ENCODE assay signal across 21 cellular contexts in the genomic region with DNA sequence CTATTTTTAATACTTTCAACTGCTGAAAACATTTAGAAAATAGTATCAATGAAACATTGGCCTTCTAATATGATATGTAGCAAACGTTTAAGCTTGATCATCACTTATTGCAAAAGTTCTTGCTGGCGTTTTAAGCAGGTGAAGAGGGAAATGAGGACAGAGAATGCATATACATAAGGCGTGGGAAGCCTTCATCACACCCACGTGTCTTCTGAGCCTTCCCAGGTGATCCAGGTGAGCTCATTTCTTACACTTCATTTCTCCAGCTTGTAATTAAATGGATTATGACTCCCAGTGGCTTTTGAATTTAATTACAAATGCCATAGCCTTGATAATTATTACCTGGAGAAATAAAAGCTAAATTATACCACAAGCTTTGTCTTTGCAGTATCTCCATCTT.
A peak's percentile ranks its signal among the peaks of the same experiment; 100 is the strongest.
DNase-seq lines count a peak whose midpoint lies in the region; ATAC-seq lines count a peak whose summit lies in the region.
"Had no signal": no experiment of that assay in that cellular context is flagged by ENCODE, and none has a peak within 500 bp of the region (broad histone marks: within the 10 kb centered on the region; RNA-seq: fewer than 3 reads in every experiment).

No MANE protein-coding gene starts in this region.

- no peak for ATAC-seq in HG03095 (IDR thresholded peaks at IDR 0.05; ENCODE audit: unreplicated experiment)
- ATAC-seq: GM12878 had no signal

- peak; percentile 11 for DNase-seq in NCI-H1417 treated with DMSO at 0.1 percent for 48 hours (lab: John Stamatoyannopoulos, UW)
- peak in 35 of 42 donors; percentile 5 to 76 (median 42) for DNase-seq in head of caudate nucleus
- no peak for DNase-seq in NCI-H146 (lab: John Stamatoyannopoulos, UW)
- DNase-seq in activated naive CD4-positive, alpha-beta T cell treated with Interleukin-2 at 50 U/mL for 16 hours, result no peak
- DNase-seq: 8988T; ACHN; BE2C; C1 segment of cervical spinal cord; CD4-positive, alpha-beta memory T cell; CD4-positive, CD25-positive, alpha-beta regulatory T cell; CD8-positive, alpha-beta memory T cell; COR-L47; DMS 273 treated with DMSO at 0.1 percent for 48 hours; DMS153; DMS53; DMS79; DND-41; EL; GDM1 had no signal

- intact Hi-C loops in head of caudate nucleus (cut with DNase I), result no loop called here

Comparison
In these comparisons a context has a peak if more than half of its experiments do, and no peak if none do; other contexts are left out.
1. DNase-seq: peak in NCI-H1417 treated with DMSO at 0.1 percent for 48 hours (single experiment) and head of caudate nucleus (35 of 42); none in NCI-H146 (single experiment) and activated naive CD4-positive, alpha-beta T cell treated with Interleukin-2 at 50 U/mL for 16 hours (single experiment).